ENCODE assay signal across 17 cellular contexts in the genomic region with DNA sequence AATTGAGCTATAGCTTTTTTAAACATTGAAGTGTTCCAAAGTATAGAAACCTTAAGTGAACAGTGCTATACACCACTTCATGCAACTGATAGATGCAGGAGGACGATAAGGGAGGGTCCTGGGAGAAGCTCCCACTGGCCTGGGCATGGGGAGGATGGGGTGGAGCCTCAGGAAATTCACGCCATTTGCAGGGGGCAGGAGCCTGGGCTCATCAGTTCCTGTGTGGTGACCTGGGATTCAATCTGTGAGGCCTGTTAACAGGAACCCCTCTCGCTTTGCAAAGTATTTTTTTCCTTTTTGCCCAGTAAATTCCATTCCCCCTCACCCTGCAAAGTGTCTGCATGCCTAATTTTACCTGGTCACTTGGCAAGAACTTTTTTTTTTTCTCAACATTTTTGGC.
"Had no signal": no experiment of that assay in that cellular context is flagged by ENCODE, and none has a peak within 500 bp of the region (broad histone marks: within the 10 kb centered on the region; RNA-seq: fewer than 3 reads in every experiment).

No MANE protein-coding gene starts in this region.

- DNase-seq: activated CD4-positive, CD25-positive, alpha-beta regulatory T cell treated with anti-CD3 and anti-CD28 coated beads, Interleukin-2, amount 50 U/mL, for 72 hours; activated effector memory CD4-positive, alpha-beta T cell treated with anti-CD3 and anti-CD28 coated beads, Interleukin-2, amount 50 U/mL, for 16 hours; activated naive CD4-positive, alpha-beta T cell treated with anti-CD3 and anti-CD28 coated beads, Interleukin-2, amount 50 U/mL, for 16 hours; activated T-cell treated with anti-CD3 and anti-CD28 coated beads, Interleukin-2, amount 50 U/mL, for 72 hours; cortex of kidney; effector CD4-positive, alpha-beta T cell; kidney; stimulated activated naive CD8-positive, alpha-beta T cell treated with anti-CD3 and anti-CD28 coated beads, Interleukin-15, Interleukin-2, amounts not matched to agents 100 U/mL and 50 U/mL, for 24 hours; substantia nigra; T-cell; T-helper 9 cell; uterus had no signal

- H3K27ac ChIP-seq: ascending aorta, esophagus muscularis mucosa, tibial nerve, uterus had no signal

- H3K4me3 ChIP-seq: ascending aorta, esophagus muscularis mucosa, tibial nerve, uterus had no signal

- ATAC-seq: activated T-cell treated with anti-CD3 and anti-CD28 coated beads, Interleukin-2, amount 50 U/mL, for 72 hours; stimulated activated naive CD8-positive, alpha-beta T cell treated with anti-CD3 and anti-CD28 coated beads, Interleukin-15, Interleukin-2, amounts not matched to agents 100 U/mL and 50 U/mL, for 24 hours; T-cell had no signal

- H3K9me3 ChIP-seq: ascending aorta, esophagus muscularis mucosa, tibial nerve, uterus had no signal

- H3K27me3 ChIP-seq: ascending aorta, esophagus muscularis mucosa, tibial nerve, uterus had no signal

- H3K4me1 Mint-ChIP-seq: central memory CD8-positive, alpha-beta T cell; T-cell had no signal

- H3K27me3 Mint-ChIP-seq: central memory CD8-positive, alpha-beta T cell; progenitor cell of endocrine pancreas; T-cell had no signal

- H3K27ac Mint-ChIP-seq: activated T-cell treated with anti-CD3 and anti-CD28 coated beads, Interleukin-2, amount 50 U/mL, for 72 hours; progenitor cell of endocrine pancreas; T-cell had no signal

- H3K4me1 ChIP-seq: esophagus muscularis mucosa, tibial nerve, uterus had no signal

- H3K36me3 ChIP-seq: ascending aorta, esophagus muscularis mucosa, tibial nerve, uterus had no signal

- H3K9me3 Mint-ChIP-seq: activated T-cell treated with anti-CD3 and anti-CD28 coated beads, Interleukin-2, amount 50 U/mL, for 72 hours; central memory CD8-positive, alpha-beta T cell; T-cell had no signal

- H3K36me3 Mint-ChIP-seq: T-cell had no signal

- H3K4me3 Mint-ChIP-seq: activated T-cell treated with anti-CD3 and anti-CD28 coated beads, Interleukin-2, amount 50 U/mL, for 72 hours; central memory CD8-positive, alpha-beta T cell; T-cell had no signal
